22 cellular contexts compared by ENCODE assay signal in the genomic region with DNA sequence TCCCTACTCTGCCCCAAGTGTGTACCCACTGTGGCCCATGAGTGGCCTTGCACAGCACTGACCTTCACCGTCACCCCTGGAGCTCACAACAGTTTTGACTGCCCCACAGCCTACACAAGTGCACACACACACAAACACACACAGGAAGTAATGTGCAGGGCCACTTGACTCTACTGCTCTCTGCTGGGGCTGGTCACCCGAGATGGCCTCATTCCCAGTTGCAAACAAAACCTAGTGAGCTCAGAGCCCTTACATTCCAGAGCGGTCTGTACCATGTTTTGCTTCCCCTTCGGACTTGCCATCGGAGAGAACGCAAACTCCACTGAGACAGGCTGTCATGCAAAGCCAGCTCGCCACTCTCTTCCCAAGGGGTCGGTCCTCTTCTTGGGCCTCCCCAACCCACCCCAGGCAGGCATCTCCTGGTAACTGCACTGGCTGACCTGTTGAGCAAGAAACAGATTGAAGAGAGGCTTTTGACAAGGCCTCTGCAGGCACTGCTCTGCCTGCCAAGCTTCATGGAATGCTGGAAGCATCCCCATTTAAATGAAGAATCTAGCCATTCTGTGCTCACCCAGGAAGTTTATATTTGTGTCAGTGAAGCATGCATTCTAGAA.
A peak's percentile ranks its signal among the peaks of the same experiment; 100 is the strongest.
DNase-seq lines count a peak whose midpoint lies in the region; ATAC-seq and TF ChIP-seq lines count a peak whose summit lies in the region.
"Had no signal": no experiment of that assay in that cellular context is flagged by ENCODE, and none has a peak within 500 bp of the region (broad histone marks: within the 10 kb centered on the region; RNA-seq: fewer than 3 reads in every experiment).

No MANE protein-coding gene starts in this region.

- TF ChIP-seq CTCF in lower lobe of right lung (IDR thresholded peaks at IDR 0.05) (no peak), sigmoid colon (IDR thresholded peaks at IDR 0.05) (no peak)

- H3K4me1 ChIP-seq in duodenal mucosa (ENCODE audit: control insufficient read depth in 1 of 2, insufficient read depth in 2 of 2, low read length in 2 of 2) (peaks cover 0 to 3% of the 10 kb centered on the region in 2 donors), lower lobe of right lung (peaks cover 15% of the 10 kb centered on the region), sigmoid colon (peaks cover 0 to 56% (median 41%) of the 10 kb centered on the region in 4 donors)

- no peaks in the 10 kb centered on the region for H3K36me3 ChIP-seq in duodenal mucosa (ENCODE audit: control insufficient read depth in 1 of 2, insufficient read depth in 2 of 2, low read length in 2 of 2)
- no peaks in the 10 kb centered on the region for H3K36me3 ChIP-seq in lower lobe of right lung
- H3K36me3 ChIP-seq in sigmoid colon = no peaks in the 10 kb centered on the region
- H3K36me3 ChIP-seq: BLaER1 treated with 17β-estradiol and CSF1 and Interleukin-3, amounts not matched to agents 10 nM and 100 nM; Peyer's patch had no signal

- DNase-seq in Ammon's horn (ENCODE audit: low spot score) (peak; percentile 14), lower lobe of right lung (no peak), sigmoid colon (no peak), SHP77 (lab: John Stamatoyannopoulos, UW) (no peak), NCI-H1436 treated with DMSO at 0.1 percent for 48 hours (lab: John Stamatoyannopoulos, UW) (no peak), AG08395 (ENCODE audit: low spot score) (no peak)
- DNase-seq: activated naive CD4-positive, alpha-beta T cell treated with anti-CD3 and anti-CD28 coated beads for 36 hours; activated T-cell treated with anti-CD3 and anti-CD28 coated beads, Interleukin-2, amount 50 U/mL, for 48 hours; erythroblast; foreskin melanocyte; GM23248; hypothalamus; NCI-H1105; NCI-H2081; NCI-H446 treated with DMSO at 0.1 percent for 48 hours; NK-92 treated with Interleukin-12 subunit alpha and Interleukin-12 subunit beta, amount 100 ng/mL, for 24 hours; Peyer's patch; stimulated activated naive B cell treated with anti-CD40 and anti-IgM and Interleukin-4, amounts not matched to agents 10 μg/mL and 1 μg/mL and 100 μg/mL, for 72 hours had no signal

- peak overlapping the region; percentile 15 for H3K27ac ChIP-seq in duodenal mucosa (ENCODE audit: low read depth, low read length)
- peak overlapping the region; percentile 18 for H3K27ac ChIP-seq in lower lobe of right lung
- H3K27ac ChIP-seq in sigmoid colon = peak overlapping the region; percentile 55 to 78 (median 67)
- H3K27ac ChIP-seq: BLaER1 treated with 17β-estradiol and CSF1 and Interleukin-3, amounts not matched to agents 10 nM and 100 nM; GM23248; skin epidermis had no signal

- TF ChIP-seq POLR2A in sigmoid colon (IDR thresholded peaks at IDR 0.05) = no peak

- H3K27me3 ChIP-seq in duodenal mucosa (ENCODE audit: control insufficient read depth in 1 of 2, insufficient read depth in 2 of 2, low read length in 2 of 2) (peaks cover 4 to 10% of the 10 kb centered on the region in 2 donors), lower lobe of right lung (ENCODE audit: low read depth) (peaks cover 11% of the 10 kb centered on the region), sigmoid colon (no peaks in the 10 kb centered on the region)

- ATAC-seq in lower lobe of right lung (peak; percentile 71 to 76), HG03457 (IDR thresholded peaks at IDR 0.05; ENCODE audit: unreplicated experiment) (no peak)
- ATAC-seq: stimulated activated naive B cell treated with anti-CD40 and anti-IgM and Interleukin-4, amounts not matched to agents 10 μg/mL and 1 μg/mL and 100 μg/mL, for 72 hours had no signal

- TF ChIP-seq EP300 in sigmoid colon (IDR thresholded peaks at IDR 0.05) = no peak

- no peak overlapping the region for H3K9ac ChIP-seq in duodenal mucosa (ENCODE audit: low read depth in 1 of 2, low read length in 2 of 2)
- H3K9ac ChIP-seq: BLaER1 treated with 17β-estradiol and CSF1 and Interleukin-3, amounts not matched to agents 10 nM and 100 nM; GM23248 had no signal

- H3K4me3 ChIP-seq in duodenal mucosa (ENCODE audit: low read depth in 1 of 2, low read length in 2 of 2) (no peak overlapping the region), lower lobe of right lung (no peak overlapping the region), sigmoid colon (no peak overlapping the region)
- H3K4me3 ChIP-seq: BLaER1 treated with 17β-estradiol and CSF1 and Interleukin-3, amounts not matched to agents 10 nM and 100 nM; GM23248; Peyer's patch; skin epidermis had no signal

- intact Hi-C loops in lower lobe of right lung (cut with DNase I) = no loop called here
- intact Hi-C loops in sigmoid colon (cut with DNase I) = loop anchor here (5.0 kb wide), 1 partner anchor 49 kb away; no protein-coding TSS in a partner anchor

- WGBS in sigmoid colon, 2 donors = 72 to 73% methylated on average over 8 of the region's 8 CpGs

- H3K9me3 ChIP-seq in duodenal mucosa (ENCODE audit: control insufficient read depth in 1 of 2, low read length in 2 of 2) = no peaks in the 10 kb centered on the region
- H3K9me3 ChIP-seq in lower lobe of right lung = no peaks in the 10 kb centered on the region
- no peaks in the 10 kb centered on the region for H3K9me3 ChIP-seq in sigmoid colon
- H3K9me3 ChIP-seq: Peyer's patch had no signal

Comparison
In these comparisons a context has a peak if more than half of its experiments do, and no peak if none do; other contexts are left out.
1. H3K27ac ChIP-seq: peak in every context shown above with its lines; median percentile 67 in sigmoid colon; 18 in lower lobe of right lung; 15 in duodenal mucosa.